In the genomic region with DNA sequence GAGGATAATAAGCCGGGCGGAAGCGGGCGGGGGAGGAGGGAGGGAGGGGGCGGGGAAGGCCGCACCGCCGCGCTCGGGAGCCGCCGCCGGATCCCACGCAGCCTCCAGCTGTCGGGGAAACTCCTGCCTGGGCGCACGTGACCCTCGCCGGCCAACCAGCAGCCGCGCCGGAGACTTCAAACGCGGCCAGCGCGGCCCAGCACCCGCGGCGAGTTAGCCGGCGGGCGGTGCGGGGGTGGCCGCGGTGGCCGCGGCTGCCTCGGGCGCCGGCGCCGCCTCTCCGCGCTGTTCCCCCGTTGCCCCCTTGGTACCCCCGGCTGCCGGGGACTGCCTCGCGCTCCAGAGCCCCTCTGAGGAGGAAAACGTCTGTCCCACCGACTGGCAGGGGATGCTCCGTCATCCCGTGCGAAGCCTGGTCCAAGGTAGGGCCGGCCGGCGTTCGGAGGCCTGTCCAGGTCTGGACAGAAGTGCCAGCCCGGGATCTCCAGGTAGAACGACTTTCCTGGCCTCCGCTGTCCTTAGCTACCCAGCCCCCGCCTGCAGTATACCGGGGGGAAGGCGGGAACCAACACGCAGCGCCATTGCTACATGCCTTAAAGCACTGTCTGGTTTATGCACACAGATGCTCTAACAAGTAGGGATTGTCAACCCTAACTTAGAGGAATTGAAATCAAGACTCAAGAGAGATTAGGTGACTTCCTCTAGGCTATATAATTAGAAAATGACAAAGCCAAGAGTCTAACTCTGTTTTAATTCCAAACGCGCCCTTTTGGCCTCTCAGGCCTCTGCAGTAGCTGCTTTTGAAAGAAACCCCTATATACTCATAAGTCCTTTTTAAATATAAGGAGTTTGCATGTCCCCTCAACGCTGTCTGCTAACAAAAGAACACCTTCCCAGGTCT, we compare ENCODE assay signal across 8 cellular contexts. TPM values are rescaled to one million over a fixed set of nuclear protein-coding genes. Genes with fewer than 3 reads are reported as not detected.
DNase-seq lines count a peak whose midpoint lies in the region; ATAC-seq and TF ChIP-seq lines count a peak whose summit lies in the region.

TSS of gene YAF2 (minus strand) at position 9 of the 901 bp plus-strand sequence. CDS start 68 bp downstream, outside the sequence.

- no peak for TF ChIP-seq CTCF in foreskin fibroblast (IDR thresholded peaks at IDR 0.05; ENCODE audit: low read depth, low read length)
- TF ChIP-seq CTCF in neural progenitor cell (IDR thresholded peaks at IDR 0.05): no peak

- peak within 1 kb of the TSS; percentile 98 for H3K4me3 Mint-ChIP-seq in neural progenitor cell

- H3K27me3 Mint-ChIP-seq in neural progenitor cell (ENCODE audit: insufficient read depth, low read depth): no peaks in the 10 kb centered on the region

- peaks cover 15% of the 10 kb centered on the region for H3K36me3 Mint-ChIP-seq in neural progenitor cell

- H3K27ac Mint-ChIP-seq in neural progenitor cell: peak within 1 kb of the TSS; percentile 92

- H3K27ac ChIP-seq in KOPT-K1 (ENCODE audit: low read depth, low read length, poor library complexity, severe bottlenecking) (peak within 1 kb of the TSS; percentile 88), neural progenitor cell (peak within 1 kb of the TSS; percentile 70), stomach smooth muscle (ENCODE audit: low read length) (peak within 1 kb of the TSS; percentile 60)

- DNase-seq in Daoy (ENCODE audit: low read depth) (peak; percentile 95), SHP77 treated with DMSO at 0.1 percent for 48 hours (lab: John Stamatoyannopoulos, UW) (peak; percentile 66), activated gamma-delta T cell treated with Interleukin-2 at 50 U/mL for 16 hours (peak; percentile 80), foreskin fibroblast (peak; percentile 89 to 96), neural progenitor cell (ENCODE audit: low spot score) (peak; percentile 94)

- H3K9me3 Mint-ChIP-seq in neural progenitor cell: no peaks in the 10 kb centered on the region

- H3K27me3 ChIP-seq in neural progenitor cell: peaks cover 56% of the 10 kb centered on the region
- H3K27me3 ChIP-seq in stomach smooth muscle (ENCODE audit: control insufficient read depth in 1 of 2, insufficient read depth in 2 of 2, low read length in 2 of 2): no peaks in the 10 kb centered on the region

- H3K4me1 ChIP-seq in neural progenitor cell (peaks cover 8% of the 10 kb centered on the region), stomach smooth muscle (ENCODE audit: control insufficient read depth, insufficient read depth, low read length) (peaks cover 3% of the 10 kb centered on the region)

- H3K4me3 ChIP-seq in foreskin fibroblast (ENCODE audit: low read depth in 1 of 2, low read length in 2 of 2): peak within 1 kb of the TSS; percentile 76 to 87
- peak within 1 kb of the TSS; percentile 82 for H3K4me3 ChIP-seq in neural progenitor cell
- peak within 1 kb of the TSS; percentile 90 to 92 for H3K4me3 ChIP-seq in stomach smooth muscle (ENCODE audit: low read length in 2 of 2)

- peaks cover 18% of the 10 kb centered on the region for H3K79me2 ChIP-seq in neural progenitor cell (ENCODE audit: low read depth)

- peaks cover 24% of the 10 kb centered on the region for H3K36me3 ChIP-seq in KOPT-K1 (ENCODE audit: insufficient read depth, low read length)
- H3K36me3 ChIP-seq in neural progenitor cell: no peaks in the 10 kb centered on the region
- peaks cover 0 to 2% of the 10 kb centered on the region in 2 donors for H3K36me3 ChIP-seq in stomach smooth muscle (ENCODE audit: control insufficient read depth in 2 of 2, insufficient read depth in 2 of 2, low read length in 2 of 2)

- H3K9ac ChIP-seq in neural progenitor cell (peak within 1 kb of the TSS; percentile 57), stomach smooth muscle (ENCODE audit: low read length in 2 of 2) (peak within 1 kb of the TSS; percentile 81 to 83)

- H3K4me1 Mint-ChIP-seq in neural progenitor cell: peaks cover 19% of the 10 kb centered on the region

- peaks cover 19% of the 10 kb centered on the region for H3F3A ChIP-seq in neural progenitor cell (ENCODE audit: low read depth)

- peak within 1 kb of the TSS; percentile 90 for H3K4me2 ChIP-seq in neural progenitor cell

- ATAC-seq in GM21786 (IDR thresholded peaks at IDR 0.05; ENCODE audit: unreplicated experiment): peak; percentile 78

- peaks cover 12% of the 10 kb centered on the region for H4K20me1 ChIP-seq in neural progenitor cell (ENCODE audit: low read depth)

- peak within 1 kb of the TSS; percentile 99 for H2AFZ ChIP-seq in neural progenitor cell (replicated peaks)

- H3K9me3 ChIP-seq in KOPT-K1 (ENCODE audit: insufficient read depth, low read length, poor library complexity, severe bottlenecking): no peaks in the 10 kb centered on the region
- no peaks in the 10 kb centered on the region for H3K9me3 ChIP-seq in neural progenitor cell (ENCODE audit: low read depth)
- H3K9me3 ChIP-seq in stomach smooth muscle (ENCODE audit: control insufficient read depth in 2 of 2, low read length in 2 of 2): no peaks in the 10 kb centered on the region

RNA-seq across cellular contexts. Expression of gene YAF2, which starts in this region (rescaled TPM):
- total RNA-seq in Daoy (2014; rRNA removed; shearing (Covaris generic)): 11.5 and 16.7 TPM in 2 replicates
- 13.7 and 22.4 TPM in 2 replicates for total RNA-seq in neural progenitor cell (ENCODE audit: low replicate concordance)

Comparison
In these comparisons a context has a peak if more than half of its experiments do, and no peak if none do; other contexts are left out.
1. Peak in every context shown above with its lines: DNase-seq, ATAC-seq, H3K4me3 ChIP-seq and H3K27ac ChIP-seq.